ENCODE assay signal across 24 cellular contexts in the genomic region with DNA sequence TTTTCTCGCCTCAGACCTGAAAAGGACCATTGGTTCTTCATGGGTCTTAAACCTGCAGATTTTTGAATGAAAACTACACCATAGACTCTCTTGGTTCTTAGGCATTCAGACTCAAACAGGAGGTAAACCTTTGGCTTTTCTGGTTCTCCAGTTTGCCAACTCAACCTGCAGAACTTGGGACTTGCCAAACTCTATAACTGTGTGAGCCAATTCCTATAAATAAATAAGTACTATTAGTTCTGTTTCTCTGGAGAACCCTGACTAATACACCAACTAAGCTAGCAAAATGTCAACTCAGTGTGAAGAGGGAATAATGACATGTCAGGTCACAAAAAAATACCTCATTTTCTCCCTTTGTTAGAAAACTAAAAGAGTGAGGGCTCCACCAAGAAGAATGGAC.
"Had no signal": no experiment of that assay in that cellular context is flagged by ENCODE, and none has a peak within 500 bp of the region (broad histone marks: within the 10 kb centered on the region; RNA-seq: fewer than 3 reads in every experiment).

No MANE protein-coding gene starts in this region.

- H3K9me3 ChIP-seq: neutrophil, pancreas, prostate gland, right lobe of liver, thoracic aorta, thyroid gland, vagina had no signal

- H3K36me3 ChIP-seq: neutrophil, pancreas, prostate gland, right atrium auricular region, right lobe of liver, sigmoid colon, stomach, thoracic aorta, thyroid gland, tibial nerve, upper lobe of left lung, vagina had no signal

- H3K4me1 ChIP-seq: pancreas, prostate gland, right atrium auricular region, right lobe of liver, sigmoid colon, stomach, thyroid gland, tibial nerve, upper lobe of left lung, vagina had no signal

- H3K27ac ChIP-seq: neutrophil, pancreas, prostate gland, right atrium auricular region, right lobe of liver, sigmoid colon, stomach, thyroid gland, tibial nerve, upper lobe of left lung, vagina had no signal

- DNase-seq: natural killer cell; nucleus accumbens; pancreas; retina; right lobe of liver; sigmoid colon; small intestine; stimulated activated CD4-positive, alpha-beta T cell treated with anti-CD3 and anti-CD28 coated beads, Interleukin-15, amount 100 ng/mL, for 24 hours; stimulated activated CD4-positive, alpha-beta T cell treated with anti-CD3 and anti-CD28 coated beads, Interleukin-2, amount 100 ng/mL, for 24 hours; stimulated activated CD4-positive, alpha-beta T cell treated with anti-CD3 and anti-CD28 coated beads, Interleukin-2, amount 100 ng/mL, for 48 hours; stimulated activated CD4-positive, alpha-beta T cell treated with anti-CD3 and anti-CD28 coated beads, Interleukin-4, amount 100 ng/mL, for 24 hours; stimulated activated naive B cell treated with anti-CD40 and anti-IgM and Interleukin-4, amounts not matched to agents 10 μg/mL and 1 μg/mL and 100 μg/mL, for 72 hours; stimulated activated naive CD4-positive, alpha-beta T cell treated with Interleukin-2 at 50 U/mL for 16 hours; stomach; thyroid gland; trophoblast cell; upper lobe of left lung had no signal

- ATAC-seq: natural killer cell; pancreas; stimulated activated effector memory CD8-positive, alpha-beta T cell treated with anti-CD3 and anti-CD28 coated beads, Interleukin-12 subunit alpha, Interleukin-12 subunit beta, amount 100 ng/mL, for 72 hours; stimulated activated naive B cell treated with anti-CD40 and anti-IgM and Interleukin-4, amounts not matched to agents 10 μg/mL and 1 μg/mL and 100 μg/mL, for 72 hours had no signal

- H3K4me3 ChIP-seq: pancreas, prostate gland, right atrium auricular region, right lobe of liver, sigmoid colon, stomach, thoracic aorta, thyroid gland, tibial nerve, upper lobe of left lung, vagina had no signal

- H3K27me3 ChIP-seq: neutrophil, pancreas, right atrium auricular region, right lobe of liver, sigmoid colon, stomach, thyroid gland, tibial nerve, upper lobe of left lung, vagina had no signal
